9 cellular contexts compared by ENCODE assay signal in genomic region chr7:74002474-74003017, GRCh38. TPM values are rescaled to one million over a fixed set of nuclear protein-coding genes. Genes with fewer than 3 reads are reported as not detected.
DNase-seq lines count a peak whose midpoint lies in the region; ATAC-seq and TF ChIP-seq lines count a peak whose summit lies in the region.
"Had no signal": no experiment of that assay in that cellular context is flagged by ENCODE, and none has a peak within 500 bp of the region (broad histone marks: within the 10 kb centered on the region; RNA-seq: fewer than 3 reads in every experiment).

No MANE protein-coding gene starts in this region.

- H3K27ac Mint-ChIP-seq in CD4-positive, alpha-beta T cell, result no peak overlapping the region

- H3K9me3 Mint-ChIP-seq in CD4-positive, alpha-beta T cell, result no peaks in the 10 kb centered on the region

- H3K4me3 Mint-ChIP-seq in CD4-positive, alpha-beta T cell, result no peak overlapping the region

- CTCF ChIA-PET in CD4-positive, alpha-beta T cell (lab: Charles Lee), result no interaction called here

- no peak for TF ChIP-seq CTCF in CD4-positive, alpha-beta T cell (IDR thresholded peaks at IDR 0.05)
- TF ChIP-seq CTCF in ascending aorta (IDR thresholded peaks at IDR 0.05), result no peak

- H3K9me3 ChIP-seq in CD4-positive, alpha-beta T cell (ENCODE audit: control insufficient read depth, low read length), result no peaks in the 10 kb centered on the region
- H3K9me3 ChIP-seq in ascending aorta, result no peaks in the 10 kb centered on the region
- no peaks in the 10 kb centered on the region for H3K9me3 ChIP-seq in effector memory CD4-positive, alpha-beta T cell (ENCODE audit: control insufficient read depth, low read length)

- peaks cover 22 to 63% of the 10 kb centered on the region in 2 donors for H3K4me1 ChIP-seq in ascending aorta
- peaks cover 9% of the 10 kb centered on the region for H3K4me1 ChIP-seq in effector memory CD4-positive, alpha-beta T cell (ENCODE audit: control insufficient read depth, insufficient read depth, low read length, poor library complexity, severe bottlenecking)

- H3K27me3 Mint-ChIP-seq in CD4-positive, alpha-beta T cell, result peaks cover 18% of the 10 kb centered on the region

- POLR2A ChIA-PET in CD4-positive, alpha-beta T cell (lab: Charles Lee), result no interaction called here

- H3K36me3 ChIP-seq in ascending aorta, result no peaks in the 10 kb centered on the region
- H3K36me3 ChIP-seq in effector memory CD4-positive, alpha-beta T cell (ENCODE audit: control insufficient read depth, insufficient read depth, low read length), result no peaks in the 10 kb centered on the region

- H3K4me1 Mint-ChIP-seq in CD4-positive, alpha-beta T cell (ENCODE audit: low read depth), result peaks cover 4% of the 10 kb centered on the region

- DNase-seq in CD4-positive, alpha-beta T cell, result peak in 1 of 10 experiments; percentile 8
- peak; percentile 82 for DNase-seq in LHCN-M2 (ENCODE audit: low read depth)
- peak; percentile 68 to 94 for DNase-seq in ascending aorta (ENCODE audit: low spot score in 2 of 2)
- peak; percentile 62 to 74 for DNase-seq in lung microvascular endothelial cell (ENCODE audit: low read depth in 2 of 2)
- DNase-seq in NCI-H146 treated with DMSO at 0.1 percent for 48 hours (lab: John Stamatoyannopoulos, UW; ENCODE audit: unreplicated experiment), result no peak
- no peak for DNase-seq in iPS-NIHi11 (ENCODE audit: low spot score)
- DNase-seq in effector memory CD4-positive, alpha-beta T cell, result no peak

- peak; percentile 39 for ATAC-seq in CD4-positive, alpha-beta T cell (ENCODE audit: poor library complexity)
- ATAC-seq in HG02938 (IDR thresholded peaks at IDR 0.05; ENCODE audit: unreplicated experiment), result no peak

- no peaks in the 10 kb centered on the region for H3K36me3 Mint-ChIP-seq in CD4-positive, alpha-beta T cell (ENCODE audit: low read depth)

- H3K27me3 ChIP-seq in CD4-positive, alpha-beta T cell (ENCODE audit: control insufficient read depth, insufficient read depth, low read length), result no peaks in the 10 kb centered on the region
- H3K27me3 ChIP-seq in ascending aorta, result no peaks in the 10 kb centered on the region
- no peaks in the 10 kb centered on the region for H3K27me3 ChIP-seq in effector memory CD4-positive, alpha-beta T cell (replicated peaks; ENCODE audit: control insufficient read depth, insufficient read depth, low read length, poor library complexity, severe bottlenecking)

- no peak overlapping the region for H3K27ac ChIP-seq in CD4-positive, alpha-beta T cell (ENCODE audit: low read depth, low read length)
- peak overlapping the region; percentile 95 to 99 for H3K27ac ChIP-seq in ascending aorta
- H3K27ac ChIP-seq in effector memory CD4-positive, alpha-beta T cell (ENCODE audit: insufficient read depth, low read length, poor library complexity, severe bottlenecking), result no peak overlapping the region
- H3K27ac ChIP-seq: epithelial cell of prostate had no signal

- H3K4me3 ChIP-seq in ascending aorta, result peak overlapping the region; percentile 20 to 29
- H3K4me3 ChIP-seq in effector memory CD4-positive, alpha-beta T cell (ENCODE audit: insufficient read depth, low read depth, low read length, poor library complexity, severe bottlenecking), result no peak overlapping the region

- intact Hi-C loops in CD4-positive, alpha-beta T cell (cut with DNase I, micrococcal nuclease), result no loop called here
- intact Hi-C loops in ascending aorta (cut with DNase I), result loop anchor here (1.0 kb wide), 1 partner anchor 21 kb away; no protein-coding TSS in a partner anchor

RNA-seq across cellular contexts. Expression of gene ELN, which starts 25.4 kb away (rescaled TPM):
- total RNA-seq in CD4-positive, alpha-beta T cell, result not detected
- 2.1 and 3.3 TPM in 2 replicates for total RNA-seq in LHCN-M2 (2014; rRNA removed)
- polyA plus RNA-seq in LHCN-M2 (2012), result 62.8 TPM
- total RNA-seq in ascending aorta, result 395 TPM
- total RNA-seq in lung microvascular endothelial cell, result 4.6 and 15.5 TPM in 2 replicates

Comparison
In these comparisons a context has a peak if more than half of its experiments do, and no peak if none do; other contexts are left out.
1. DNase-seq: peak in LHCN-M2 (single experiment), ascending aorta (2 of 2) and lung microvascular endothelial cell (2 of 2); none in NCI-H146 treated with DMSO at 0.1 percent for 48 hours (single experiment), iPS-NIHi11 (single experiment) and effector memory CD4-positive, alpha-beta T cell (0 of 3).
2. H3K27ac ChIP-seq: peak in ascending aorta (2 of 2); none in CD4-positive, alpha-beta T cell (single experiment) and effector memory CD4-positive, alpha-beta T cell (single experiment).
3. RNA of gene ELN, which starts 25.4 kb away (total RNA-seq): 395 TPM in ascending aorta (single experiment); 4.6 to 15.5 TPM in lung microvascular endothelial cell, 2.1 to 3.3 TPM in LHCN-M2 and not detected in CD4-positive, alpha-beta T cell; every median in the first group is over 10 times any median in the second.